ENCODE assay signal across 21 cellular contexts in the genomic region with DNA sequence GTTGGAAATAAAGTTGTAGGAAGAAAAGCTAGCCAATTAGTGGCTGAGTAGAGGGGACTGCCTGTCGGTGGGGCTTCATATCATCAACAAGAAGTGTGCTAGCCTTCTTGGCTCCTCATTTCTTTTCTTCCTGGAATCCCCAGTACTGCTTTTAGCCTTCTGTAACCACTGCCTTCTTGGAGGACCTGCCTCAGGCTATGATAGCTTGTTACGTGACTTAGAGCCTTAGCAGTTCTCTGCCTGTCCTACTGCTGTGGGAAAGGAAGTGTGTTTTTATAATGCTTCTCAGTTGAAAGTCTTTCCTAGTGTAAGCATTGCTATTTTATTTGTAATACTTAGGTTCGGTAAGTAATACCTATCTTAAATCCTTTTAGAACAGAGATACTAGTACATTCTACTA.
"Had no signal": no experiment of that assay in that cellular context is flagged by ENCODE, and none has a peak within 500 bp of the region (broad histone marks: within the 10 kb centered on the region; RNA-seq: fewer than 3 reads in every experiment).

No MANE protein-coding gene starts in this region.

- DNase-seq: effector memory CD4-positive, alpha-beta T cell; esophagus squamous epithelium; heart right ventricle; hypothalamus; midbrain; occipital lobe; psoas muscle; sigmoid colon; stimulated activated CD4-positive, alpha-beta T cell treated with anti-CD3 and anti-CD28 coated beads, Interleukin-2, amount 100 ng/mL, for 24 hours; stimulated activated CD4-positive, alpha-beta T cell treated with anti-CD3 and anti-CD28 coated beads, Interleukin-4, amount 100 ng/mL, for 4 hours; stimulated activated naive B cell treated with anti-CD40 and anti-IgM and Interleukin-4, amounts not matched to agents 10 μg/mL and 1 μg/mL and 100 μg/mL, for 72 hours; stimulated activated naive CD8-positive, alpha-beta T cell treated with anti-CD3 and anti-CD28 coated beads, Interleukin-15, amount 100 ng/mL, for 72 hours; testis; upper lobe of right lung had no signal

- H3K9me3 ChIP-seq: esophagus squamous epithelium, heart right ventricle, psoas muscle, right atrium auricular region, sigmoid colon, testis, tibial nerve, upper lobe of right lung, vagina had no signal

- ATAC-seq: heart right ventricle; left lobe of liver; natural killer cell treated with Interleukin-12 subunit alpha and Interleukin-12 subunit beta and Interleukin-15 and Interleukin-18, amount 100 ng/mL, for 72 hours; psoas muscle; stimulated activated naive B cell treated with anti-CD40 and anti-IgM and Interleukin-4, amounts not matched to agents 10 μg/mL and 1 μg/mL and 100 μg/mL, for 72 hours; stimulated activated naive CD8-positive, alpha-beta T cell treated with anti-CD3 and anti-CD28 coated beads, Interleukin-15, amount 100 ng/mL, for 72 hours; upper lobe of right lung had no signal

- H3K27me3 ChIP-seq: esophagus squamous epithelium, heart right ventricle, right atrium auricular region, sigmoid colon, testis, tibial nerve, upper lobe of right lung, vagina had no signal

- H3K27ac Mint-ChIP-seq: natural killer cell treated with Interleukin-12 subunit alpha and Interleukin-12 subunit beta and Interleukin-15 and Interleukin-18, amount 100 ng/mL, for 72 hours; stimulated activated naive B cell treated with anti-CD40 and anti-IgM and Interleukin-4, amounts not matched to agents 10 μg/mL and 1 μg/mL and 100 μg/mL, for 72 hours; stimulated activated naive CD8-positive, alpha-beta T cell treated with anti-CD3 and anti-CD28 coated beads, Interleukin-15, amount 100 ng/mL, for 72 hours had no signal

- H3K4me3 ChIP-seq: esophagus squamous epithelium, heart right ventricle, psoas muscle, right atrium auricular region, sigmoid colon, skin epidermis, testis, tibial nerve, upper lobe of right lung, vagina had no signal

- H3K9ac ChIP-seq: parathyroid adenoma had no signal

- H3K9me3 Mint-ChIP-seq: natural killer cell treated with Interleukin-12 subunit alpha and Interleukin-12 subunit beta and Interleukin-15 and Interleukin-18, amount 100 ng/mL, for 72 hours; stimulated activated naive B cell treated with anti-CD40 and anti-IgM and Interleukin-4, amounts not matched to agents 10 μg/mL and 1 μg/mL and 100 μg/mL, for 72 hours had no signal

- H3K36me3 ChIP-seq: upper lobe of right lung, vagina had no signal

- H3K27me3 Mint-ChIP-seq: natural killer cell treated with Interleukin-12 subunit alpha and Interleukin-12 subunit beta and Interleukin-15 and Interleukin-18, amount 100 ng/mL, for 72 hours; stimulated activated naive B cell treated with anti-CD40 and anti-IgM and Interleukin-4, amounts not matched to agents 10 μg/mL and 1 μg/mL and 100 μg/mL, for 72 hours; stimulated activated naive CD8-positive, alpha-beta T cell treated with anti-CD3 and anti-CD28 coated beads, Interleukin-15, amount 100 ng/mL, for 72 hours had no signal

- H3K4me1 Mint-ChIP-seq: stimulated activated naive B cell treated with anti-CD40 and anti-IgM and Interleukin-4, amounts not matched to agents 10 μg/mL and 1 μg/mL and 100 μg/mL, for 72 hours; stimulated activated naive CD8-positive, alpha-beta T cell treated with anti-CD3 and anti-CD28 coated beads, Interleukin-15, amount 100 ng/mL, for 72 hours had no signal

- H3K27ac ChIP-seq: esophagus squamous epithelium, heart right ventricle, parathyroid adenoma, psoas muscle, right atrium auricular region, sigmoid colon, skin epidermis, testis, tibial nerve, upper lobe of right lung, vagina had no signal

- H3K4me1 ChIP-seq: esophagus squamous epithelium, heart right ventricle, parathyroid adenoma, psoas muscle, right atrium auricular region, sigmoid colon, testis, tibial nerve, upper lobe of right lung, vagina had no signal

- H3K4me3 Mint-ChIP-seq: natural killer cell treated with Interleukin-12 subunit alpha and Interleukin-12 subunit beta and Interleukin-15 and Interleukin-18, amount 100 ng/mL, for 72 hours; stimulated activated naive B cell treated with anti-CD40 and anti-IgM and Interleukin-4, amounts not matched to agents 10 μg/mL and 1 μg/mL and 100 μg/mL, for 72 hours; stimulated activated naive CD8-positive, alpha-beta T cell treated with anti-CD3 and anti-CD28 coated beads, Interleukin-15, amount 100 ng/mL, for 72 hours had no signal
